15 cellular contexts compared by ENCODE assay signal in the genomic region with DNA sequence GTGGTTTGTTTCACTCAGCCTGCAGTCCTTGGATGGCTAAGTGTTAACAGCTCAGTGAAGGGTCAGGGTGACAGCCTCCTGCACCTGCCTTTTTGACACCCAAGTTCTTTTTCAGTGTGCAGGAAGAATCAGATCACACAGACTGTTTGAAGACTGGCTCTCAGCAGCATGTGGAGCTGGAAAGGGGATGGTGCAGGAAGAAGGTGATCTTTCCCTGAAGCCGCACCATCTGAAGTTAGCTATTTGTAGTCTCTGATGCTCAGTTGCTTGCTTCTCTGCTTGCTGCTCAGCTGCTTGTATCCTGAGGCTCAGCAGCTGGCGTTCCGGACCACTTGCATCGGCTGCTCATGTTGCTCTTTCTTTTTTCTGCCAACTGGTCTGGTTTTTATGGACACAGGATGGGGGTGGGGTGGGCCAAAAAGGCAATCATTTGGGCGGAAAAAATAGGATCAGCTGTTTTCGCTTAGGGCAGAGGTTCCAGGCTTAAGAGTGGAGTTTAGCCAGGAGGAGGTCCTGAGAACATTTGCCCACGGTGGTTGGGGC. TPM values are rescaled to one million over a fixed set of nuclear protein-coding genes. Genes with fewer than 3 reads are reported as not detected.
A peak's percentile ranks its signal among the peaks of the same experiment; 100 is the strongest.
DNase-seq lines count a peak whose midpoint lies in the region; ATAC-seq and TF ChIP-seq lines count a peak whose summit lies in the region.
"Had no signal": no experiment of that assay in that cellular context is flagged by ENCODE, and none has a peak within 500 bp of the region (broad histone marks: within the 10 kb centered on the region; RNA-seq: fewer than 3 reads in every experiment).

No MANE protein-coding gene starts in this region.

- no peaks in the 10 kb centered on the region for H3K79me2 ChIP-seq in MM.1S (ENCODE audit: low read length)

- no peaks in the 10 kb centered on the region for H3K9me2 ChIP-seq in MM.1S (replicated peaks; ENCODE audit: insufficient read depth, low read length)

- no peaks in the 10 kb centered on the region for H3K9me3 ChIP-seq in skeletal muscle satellite cell (replicated peaks; ENCODE audit: low read length)
- no peaks in the 10 kb centered on the region for H3K9me3 ChIP-seq in MM.1S (replicated peaks; ENCODE audit: insufficient read depth, low read length)

- H3K27me3 Mint-ChIP-seq in activated T-cell treated with anti-CD3 and anti-CD28 coated beads, Interleukin-2, amount 50 U/mL, for 72 hours (ENCODE audit: low read depth): no peaks in the 10 kb centered on the region

- no peaks in the 10 kb centered on the region for H4K20me1 ChIP-seq in MM.1S (ENCODE audit: insufficient read depth, low read length)

- no peak overlapping the region for H3K4me3 Mint-ChIP-seq in activated T-cell treated with anti-CD3 and anti-CD28 coated beads, Interleukin-2, amount 50 U/mL, for 72 hours
- H3K4me3 Mint-ChIP-seq: activated CD4-positive, alpha-beta memory T cell treated with anti-CD3 and anti-CD28 coated beads, Interleukin-2, amount 10 ng/mL, durations not matched to agents 7 days and 5 days had no signal

- no peak overlapping the region for H2AFZ ChIP-seq in MM.1S (ENCODE audit: low read length)

- H3K4me1 ChIP-seq in skeletal muscle satellite cell (ENCODE audit: control insufficient read depth, insufficient read depth, low read length): no peaks in the 10 kb centered on the region
- peaks cover 5% of the 10 kb centered on the region for H3K4me1 ChIP-seq in MM.1S (ENCODE audit: low read length)

- TF ChIP-seq CTCF in MM.1S (IDR thresholded peaks at IDR 0.05; ENCODE audit: low read length): no peak

- H3K27ac ChIP-seq in MM.1S (ENCODE audit: low read length): no peak overlapping the region
- H3K27ac ChIP-seq: neutrophil had no signal

- H3K4me2 ChIP-seq in skeletal muscle satellite cell (ENCODE audit: low read length): peak overlapping the region; percentile 7
- H3K4me2 ChIP-seq in MM.1S (ENCODE audit: low read depth, low read length): no peak overlapping the region

- H3K36me3 ChIP-seq in skeletal muscle satellite cell (ENCODE audit: insufficient read depth, low read length): no peaks in the 10 kb centered on the region
- no peaks in the 10 kb centered on the region for H3K36me3 ChIP-seq in MM.1S (replicated peaks; ENCODE audit: insufficient read depth, low read length)
- H3K36me3 ChIP-seq: neutrophil had no signal

- H3F3A ChIP-seq in MM.1S (ENCODE audit: insufficient read depth, low read length): no peaks in the 10 kb centered on the region

- H3K27ac Mint-ChIP-seq in activated T-cell treated with anti-CD3 and anti-CD28 coated beads, Interleukin-2, amount 50 U/mL, for 72 hours: no peak overlapping the region
- H3K27ac Mint-ChIP-seq: activated CD4-positive, alpha-beta memory T cell treated with anti-CD3 and anti-CD28 coated beads, Interleukin-2, amount 10 ng/mL, durations not matched to agents 7 days and 5 days had no signal

- peaks cover 4% of the 10 kb centered on the region in 2 donors for H3K9me3 Mint-ChIP-seq in activated T-cell treated with anti-CD3 and anti-CD28 coated beads, Interleukin-2, amount 50 U/mL, for 72 hours

- peak; percentile 34 for DNase-seq in NCI-H2029 (lab: John Stamatoyannopoulos, UW)
- no peak for DNase-seq in NCI-H2029 treated with DMSO at 0.1 percent for 48 hours (lab: John Stamatoyannopoulos, UW)
- DNase-seq in NCI-H345 (lab: John Stamatoyannopoulos, UW): peak; percentile 78
- DNase-seq in dedifferentiated amniotic fluid mesenchymal stem cell (ENCODE audit: extremely low spot score): peak; percentile 75
- DNase-seq in activated T-cell treated with anti-CD3 and anti-CD28 coated beads, Interleukin-2, amount 50 U/mL, for 72 hours: no peak
- DNase-seq in MM.1S: no peak
- DNase-seq: 8988T; activated CD4-positive, alpha-beta memory T cell treated with anti-CD3 and anti-CD28 coated beads, Interleukin-2, amount 10 ng/mL, durations not matched to agents 7 days and 5 days; H7; KBM-7; mammary epithelial cell had no signal

- peaks cover 7% of the 10 kb centered on the region for H3K4me1 Mint-ChIP-seq in activated T-cell treated with anti-CD3 and anti-CD28 coated beads, Interleukin-2, amount 50 U/mL, for 72 hours (ENCODE audit: low read depth)

- H3K4me3 ChIP-seq in skeletal muscle satellite cell (ENCODE audit: low read length) (no peak overlapping the region), MM.1S (ENCODE audit: low read length) (no peak overlapping the region)

- peaks cover 3 to 8% of the 10 kb centered on the region in 2 donors for H3K36me3 Mint-ChIP-seq in activated T-cell treated with anti-CD3 and anti-CD28 coated beads, Interleukin-2, amount 50 U/mL, for 72 hours (ENCODE audit: insufficient read depth in 2 of 2)

- no peak overlapping the region for H3K9ac ChIP-seq in skeletal muscle satellite cell (ENCODE audit: low read depth, low read length)
- H3K9ac ChIP-seq in MM.1S (ENCODE audit: low read length): no peak overlapping the region

- no peak for ATAC-seq in activated T-cell treated with anti-CD3 and anti-CD28 coated beads, Interleukin-2, amount 50 U/mL, for 72 hours (replicated peaks in 1 of 2)
- no peak for ATAC-seq in GM19324 (IDR thresholded peaks at IDR 0.05; ENCODE audit: low FRiP score, unreplicated experiment)
- ATAC-seq: Right ventricle myocardium inferior had no signal

- H3K27me3 ChIP-seq in skeletal muscle satellite cell (ENCODE audit: control insufficient read depth, insufficient read depth, low read length) (no peaks in the 10 kb centered on the region), MM.1S (replicated peaks; ENCODE audit: insufficient read depth, low read length) (0 out of 2 replicates have a peak, but pooled peaks cover 3% of the 10 kb centered on the region)

RNA-seq across cellular contexts. Expression of gene DNMBP, which starts 15.9 kb away (rescaled TPM):
- 19.0 and 21.5 TPM in 2 replicates for total RNA-seq in skeletal muscle satellite cell (2012; rRNA removed)
- total RNA-seq in activated T-cell treated with anti-CD3 and anti-CD28 coated beads, Interleukin-2, amount 50 U/mL, for 72 hours: 1 to 10 TPM; 2.3 to 2.9 TPM

RNA-seq across cellular contexts. Expression of gene CPN1, which starts 56.1 kb away (rescaled TPM):
- not detected in 2 replicates for total RNA-seq in skeletal muscle satellite cell (2012; rRNA removed)
- total RNA-seq in activated T-cell treated with anti-CD3 and anti-CD28 coated beads, Interleukin-2, amount 50 U/mL, for 72 hours: not detected
- total RNA-seq: activated CD4-positive, alpha-beta memory T cell treated with anti-CD3 and anti-CD28 coated beads, Interleukin-2, amount 10 ng/mL, durations not matched to agents 7 days and 5 days; H7; mammary epithelial cell; Right ventricle myocardium inferior had no signal

Comparison
In these comparisons a context has a peak if more than half of its experiments do, and no peak if none do; other contexts are left out.
1. DNase-seq: peak in NCI-H2029 (single experiment), NCI-H345 (single experiment) and dedifferentiated amniotic fluid mesenchymal stem cell (single experiment); none in NCI-H2029 treated with DMSO at 0.1 percent for 48 hours (single experiment), activated T-cell treated with anti-CD3 and anti-CD28 coated beads, Interleukin-2, amount 50 U/mL, for 72 hours (0 of 2) and MM.1S (single experiment).